ENCODE assay signal across 23 cellular contexts in genomic region chr12:40141996-40142395, GRCh38.
"Had no signal": no experiment of that assay in that cellular context is flagged by ENCODE, and none has a peak within 500 bp of the region (broad histone marks: within the 10 kb centered on the region; RNA-seq: fewer than 3 reads in every experiment).

No MANE protein-coding gene starts in this region.

- H3K36me3 ChIP-seq: ascending aorta, esophagus muscularis mucosa, left ventricle myocardium inferior, tibial nerve, vagina had no signal

- H3K9me3 Mint-ChIP-seq: activated T-cell treated with anti-CD3 and anti-CD28 coated beads, Interleukin-2, amount 50 U/mL, for 24 hours; nephron progenitor cell had no signal

- H2AFZ ChIP-seq: hepatocyte had no signal

- FAIRE-seq: islet of Langerhans had no signal

- H3K27ac ChIP-seq: ascending aorta, esophagus muscularis mucosa, hepatocyte, left ventricle myocardium inferior, tibial nerve, vagina had no signal

- H3K9me3 ChIP-seq: ascending aorta, esophagus muscularis mucosa, left ventricle myocardium inferior, tibial nerve, vagina had no signal

- ATAC-seq: activated CD4-positive, CD25-positive, alpha-beta regulatory T cell treated with anti-CD3 and anti-CD28 coated beads, Interleukin-2, amount 50 U/mL, for 24 hours; activated CD8-positive, alpha-beta T cell treated with anti-CD3 and anti-CD28 coated beads, Interleukin-2, amount 10 ng/mL, durations not matched to agents 7 days and 5 days had no signal

- H3K27me3 ChIP-seq: ascending aorta, esophagus muscularis mucosa, hepatocyte, tibial nerve, vagina had no signal

- H3K4me1 ChIP-seq: ascending aorta, esophagus muscularis mucosa, left ventricle myocardium inferior, vagina had no signal

- H3K4me3 ChIP-seq: ascending aorta, esophagus muscularis mucosa, hepatocyte, left ventricle myocardium inferior, tibial nerve, vagina had no signal

- H3K79me2 ChIP-seq: hepatocyte had no signal

- H3K4me2 ChIP-seq: hepatocyte had no signal

- DNase-seq: activated CD4-positive, alpha-beta T cell treated with anti-CD3 and anti-CD28 coated beads, Interleukin-2, amount 10 ng/mL, durations not matched to agents 7 days and 5 days; activated CD8-positive, alpha-beta T cell treated with anti-CD3 and anti-CD28 coated beads, Interleukin-2, amount 10 ng/mL, durations not matched to agents 7 days and 5 days; activated naive CD4-positive, alpha-beta T cell treated with Interleukin-2 at 50 U/mL for 16 hours; activated T-cell treated with anti-CD3 and anti-CD28 coated beads, Interleukin-2, amount 50 U/mL, for 24 hours; effector CD4-positive, alpha-beta T cell; left ventricle myocardium inferior; nephron progenitor cell; nucleus accumbens; posterior cingulate gyrus; retina; stimulated activated CD4-positive, alpha-beta T cell treated with anti-CD3 and anti-CD28 coated beads, Interleukin-12 subunit alpha, Interleukin-12 subunit beta, amount 100 ng/mL, for 4 hours; stimulated activated CD4-positive, alpha-beta T cell treated with anti-CD3 and anti-CD28 coated beads, Interleukin-1b, Interleukin-23, amount 100 ng/mL, for 48 hours; stimulated activated CD8-positive, alpha-beta memory T cell treated with anti-CD3 and anti-CD28 coated beads, Interleukin-4, amount 100 ng/mL, for 48 hours; stimulated activated naive CD4-positive, alpha-beta T cell; substantia nigra had no signal

- H3K4me3 Mint-ChIP-seq: activated CD4-positive, alpha-beta T cell treated with anti-CD3 and anti-CD28 coated beads, Interleukin-2, amount 10 ng/mL, durations not matched to agents 7 days and 5 days; activated CD8-positive, alpha-beta T cell treated with anti-CD3 and anti-CD28 coated beads, Interleukin-2, amount 10 ng/mL, durations not matched to agents 7 days and 5 days; activated T-cell treated with anti-CD3 and anti-CD28 coated beads, Interleukin-2, amount 50 U/mL, for 24 hours; nephron progenitor cell had no signal

- H3K4me1 Mint-ChIP-seq: nephron progenitor cell had no signal

- H3K27ac Mint-ChIP-seq: activated CD4-positive, alpha-beta T cell treated with anti-CD3 and anti-CD28 coated beads, Interleukin-2, amount 10 ng/mL, durations not matched to agents 7 days and 5 days; activated CD8-positive, alpha-beta T cell treated with anti-CD3 and anti-CD28 coated beads, Interleukin-2, amount 10 ng/mL, durations not matched to agents 7 days and 5 days; activated T-cell treated with anti-CD3 and anti-CD28 coated beads, Interleukin-2, amount 50 U/mL, for 24 hours; activated T-helper 2 cell treated with anti-CD3 and anti-CD28 coated beads, Interferon-gamma antibody, Interleukin-2, Interleukin-4, amounts not matched to agents 10 μg/mL and 5 μg/mL and 100 μg/mL, durations not matched to agents 14 hours and 24 hours and 36 hours; nephron progenitor cell had no signal
